24 cellular contexts compared by ENCODE assay signal in the genomic region with DNA sequence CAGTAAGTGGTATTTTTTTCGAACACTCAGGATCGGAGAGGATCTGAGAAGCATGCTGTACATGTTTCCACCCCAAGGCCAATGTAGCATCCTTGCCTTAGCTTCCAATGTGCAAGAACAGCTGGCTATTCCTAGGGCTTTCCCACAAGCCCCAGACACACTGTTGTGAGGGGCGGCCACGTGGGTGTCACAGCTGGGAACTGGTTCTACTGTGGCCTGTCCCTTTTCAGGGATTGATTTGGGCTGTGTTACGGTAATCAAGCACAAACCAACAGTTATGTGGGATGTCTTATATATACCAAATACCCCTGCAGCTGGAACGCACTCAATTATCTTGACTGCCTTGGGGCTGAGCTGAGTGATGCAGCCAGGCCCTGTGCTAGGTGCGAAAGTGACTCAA.
DNase-seq lines count a peak whose midpoint lies in the region; ATAC-seq lines count a peak whose summit lies in the region.
"Had no signal": no experiment of that assay in that cellular context is flagged by ENCODE, and none has a peak within 500 bp of the region (broad histone marks: within the 10 kb centered on the region; RNA-seq: fewer than 3 reads in every experiment).

No MANE protein-coding gene starts in this region.

- no peak for ATAC-seq in memory B cell (ENCODE audit: low read depth)
- no peak for ATAC-seq in stimulated activated memory B cell treated with anti-CD40 and anti-IgM and Interleukin-4, amounts not matched to agents 10 μg/mL and 1 μg/mL and 100 μg/mL, for 72 hours
- ATAC-seq: HepG2, K562 had no signal

- H3K27ac Mint-ChIP-seq in memory B cell = peak overlapping the region; percentile 32
- H3K27ac Mint-ChIP-seq in stimulated activated memory B cell treated with anti-CD40 and anti-IgM and Interleukin-4, amounts not matched to agents 10 μg/mL and 1 μg/mL and 100 μg/mL, for 72 hours = peak overlapping the region; percentile 100

- H3K36me3 Mint-ChIP-seq in memory B cell = no peaks in the 10 kb centered on the region
- H3K36me3 Mint-ChIP-seq in stimulated activated memory B cell treated with anti-CD40 and anti-IgM and Interleukin-4, amounts not matched to agents 10 μg/mL and 1 μg/mL and 100 μg/mL, for 72 hours = no peaks in the 10 kb centered on the region
- H3K36me3 Mint-ChIP-seq: CD4-positive, alpha-beta memory T cell had no signal

- H3K4me3 ChIP-seq in BLaER1 = no peak overlapping the region
- H3K4me3 ChIP-seq: K562, SK-N-MC had no signal

- no peak overlapping the region for H3K4me3 Mint-ChIP-seq in memory B cell
- no peak overlapping the region for H3K4me3 Mint-ChIP-seq in stimulated activated memory B cell treated with anti-CD40 and anti-IgM and Interleukin-4, amounts not matched to agents 10 μg/mL and 1 μg/mL and 100 μg/mL, for 72 hours
- H3K4me3 Mint-ChIP-seq: CD4-positive, alpha-beta memory T cell had no signal

- peaks cover 48% of the 10 kb centered on the region for H3K4me1 Mint-ChIP-seq in memory B cell
- peaks cover 67% of the 10 kb centered on the region for H3K4me1 Mint-ChIP-seq in stimulated activated memory B cell treated with anti-CD40 and anti-IgM and Interleukin-4, amounts not matched to agents 10 μg/mL and 1 μg/mL and 100 μg/mL, for 72 hours

- no peaks in the 10 kb centered on the region for H3K27me3 ChIP-seq in BLaER1

- no peak overlapping the region; the same call in 1 of the 2 replicates for H3K4me2 ChIP-seq in BLaER1

- in situ Hi-C loops in G401 (cut with HindIII; ENCODE audit: low sequenced_read_pairs) = no loop called here

- H3K9me3 ChIP-seq in BLaER1 = peaks cover 5% of the 10 kb centered on the region

- peaks cover 78% of the 10 kb centered on the region for H3K4me1 ChIP-seq in BLaER1

- peak; percentile 18 for DNase-seq in RPMI7951 (ENCODE audit: low read depth)
- DNase-seq in memory B cell (ENCODE audit: low spot score in 2 of 2) = no peak
- DNase-seq in GDM1 (lab: John Stamatoyannopoulos, UW) = no peak
- no peak for DNase-seq in G401 (ENCODE audit: low spot score)
- no peak for DNase-seq in NCI-H1092 (lab: John Stamatoyannopoulos, UW)
- DNase-seq: C1 segment of cervical spinal cord; CD4-positive, alpha-beta memory T cell; COR-L47; GF-D8; Kasumi-1; MV-4-11; NCI-H1105 treated with DMSO at 0.1 percent for 48 hours; NCI-H146; NCI-H1930; NCI-H2107; NCI-H524; NCI-H748 treated with DMSO at 0.1 percent for 48 hours; SHP77 had no signal

- H3K27me3 Mint-ChIP-seq in memory B cell = no peaks in the 10 kb centered on the region
- no peaks in the 10 kb centered on the region for H3K27me3 Mint-ChIP-seq in stimulated activated memory B cell treated with anti-CD40 and anti-IgM and Interleukin-4, amounts not matched to agents 10 μg/mL and 1 μg/mL and 100 μg/mL, for 72 hours
- H3K27me3 Mint-ChIP-seq: CD4-positive, alpha-beta memory T cell had no signal

- H3K9ac ChIP-seq in BLaER1 = no peak overlapping the region

- no peaks in the 10 kb centered on the region for H3K36me3 ChIP-seq in BLaER1

- no peaks in the 10 kb centered on the region for H3K9me3 Mint-ChIP-seq in memory B cell
- peaks cover 2% of the 10 kb centered on the region for H3K9me3 Mint-ChIP-seq in stimulated activated memory B cell treated with anti-CD40 and anti-IgM and Interleukin-4, amounts not matched to agents 10 μg/mL and 1 μg/mL and 100 μg/mL, for 72 hours

- no peaks in the 10 kb centered on the region for H4K20me1 ChIP-seq in BLaER1

- peak overlapping the region; percentile 32; the same call in 1 of the 2 replicates for H3K27ac ChIP-seq in BLaER1
- H3K27ac ChIP-seq: RWPE1, SK-N-MC had no signal
